Comparison of ENCODE assay signal across 18 cellular contexts in the genomic region with DNA sequence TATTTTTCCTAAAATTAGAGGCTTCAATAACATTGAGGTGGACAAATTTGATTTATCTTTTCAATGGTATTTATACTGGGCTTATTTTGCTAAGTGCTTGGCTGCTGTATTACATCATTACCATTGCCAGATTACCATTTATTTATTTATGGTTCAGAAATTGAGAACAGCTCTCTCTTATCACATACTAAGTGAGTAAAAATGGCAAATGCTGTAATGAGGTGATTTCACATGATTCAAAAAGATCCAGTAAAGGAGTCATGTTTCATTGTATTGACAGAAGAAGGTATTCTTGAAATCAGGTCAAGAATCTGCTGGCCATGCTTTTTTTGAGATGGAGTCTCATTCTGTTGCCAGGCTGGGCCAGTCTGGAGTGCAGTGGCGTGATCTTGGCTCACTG.
"Had no signal": no experiment of that assay in that cellular context is flagged by ENCODE, and none has a peak within 500 bp of the region (broad histone marks: within the 10 kb centered on the region; RNA-seq: fewer than 3 reads in every experiment).

No MANE protein-coding gene starts in this region.

- H3K9me3 ChIP-seq: esophagus muscularis mucosa, heart right ventricle, ovary, right lobe of liver, stomach had no signal

- DNase-seq: activated CD4-positive, alpha-beta T cell treated with anti-CD3 and anti-CD28 coated beads for 1 hour; activated CD8-positive, alpha-beta memory T cell treated with anti-CD3 and anti-CD28 coated beads for 24 hours; activated CD8-positive, alpha-beta memory T cell treated with anti-CD3 and anti-CD28 coated beads, Interleukin-2, amount 50 U/mL, for 48 hours; activated effector memory CD4-positive, alpha-beta T cell treated with anti-CD3 and anti-CD28 coated beads, Interleukin-2, amount 50 U/mL, for 16 hours; activated naive CD4-positive, alpha-beta T cell treated with anti-CD3 and anti-CD28 coated beads, Interleukin-2, amount 50 U/mL, for 16 hours; activated T-cell treated with anti-CD3 and anti-CD28 coated beads, Interleukin-2, amount 50 U/mL, for 48 hours; effector CD8-positive, alpha-beta T cell; heart right ventricle; left cardiac atrium; mesenchymal stem cell; naive thymus-derived CD8-positive, alpha-beta T cell; ovary; right lobe of liver; stimulated activated CD4-positive, alpha-beta T cell treated with anti-CD3 and anti-CD28 coated beads, Interleukin-4, amount 100 ng/mL, for 1 hour; stomach; WERI-Rb-1 had no signal

- ATAC-seq: heart right ventricle; left cardiac atrium; naive thymus-derived CD8-positive, alpha-beta T cell; right lobe of liver had no signal

- H3K4me3 ChIP-seq: esophagus muscularis mucosa, heart right ventricle, ovary, right lobe of liver, smooth muscle cell, stomach had no signal

- H3K27ac ChIP-seq: esophagus muscularis mucosa, heart right ventricle, ovary, right lobe of liver, stomach, WERI-Rb-1 had no signal

- H3K4me1 ChIP-seq: esophagus muscularis mucosa, heart right ventricle, right lobe of liver, stomach had no signal

- H3K27me3 ChIP-seq: esophagus muscularis mucosa, ovary, right lobe of liver, stomach had no signal

- H3K36me3 ChIP-seq: esophagus muscularis mucosa, heart right ventricle, ovary, right lobe of liver, stomach, WERI-Rb-1 had no signal
